1 cellular context compared by ENCODE assay signal in the genomic region with DNA sequence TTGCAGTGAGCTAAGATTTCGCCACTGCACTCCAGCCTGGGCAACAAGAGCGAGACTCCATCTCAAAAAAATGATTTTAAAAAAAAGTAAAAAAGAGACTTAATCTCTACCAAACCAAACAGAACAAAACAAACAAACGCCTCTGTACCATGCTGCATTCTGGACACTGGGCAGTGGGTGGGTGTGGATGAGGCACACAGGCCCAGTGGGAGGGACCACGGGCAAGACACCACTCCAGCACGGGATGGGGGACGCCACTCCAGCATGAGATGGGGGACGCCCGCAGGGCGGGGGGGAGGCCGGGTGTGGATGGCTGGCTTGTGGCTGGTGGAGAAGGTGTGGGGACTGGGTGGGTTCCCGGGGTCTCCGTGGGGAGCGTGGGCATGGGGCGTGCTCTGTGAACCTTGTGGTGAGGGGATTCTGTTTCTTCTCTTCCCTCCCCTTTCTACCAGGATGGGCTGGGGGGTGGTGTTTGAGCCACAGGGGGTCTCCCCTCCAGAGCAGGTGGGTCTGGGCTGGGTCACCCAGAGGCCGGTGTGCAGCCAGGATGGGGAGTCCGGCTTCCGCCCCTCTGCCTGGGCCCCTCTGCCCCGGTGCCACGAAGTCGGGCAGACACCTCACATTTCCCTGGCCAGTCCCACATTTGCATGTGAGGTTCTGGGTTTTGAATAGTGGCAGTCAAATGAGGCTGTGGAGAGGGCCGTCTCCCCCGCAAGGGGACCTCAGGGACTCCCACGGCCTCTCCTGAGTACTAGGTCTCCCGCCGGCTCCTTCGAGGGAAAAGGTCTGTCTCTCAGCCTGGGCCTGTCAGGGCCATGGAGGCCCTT.
A peak's percentile ranks its signal among the peaks of the same experiment; 100 is the strongest.
TF ChIP-seq lines count a peak whose summit lies in the region.

No MANE protein-coding gene starts in this region.

TF ChIP-seq in GM12878, 131 proteins besides CTCF, POLR2A, EP300 and RAD21:
- TF ChIP-seq ZZZ3 (IDR thresholded peaks at IDR 0.05; ENCODE audit: control insufficient read depth, insufficient read length, low read depth) (no peak), EGR1 (IDR thresholded peaks at IDR 0.05; ENCODE audit: borderline replicate concordance in 1 of 2, low read depth in 2 of 2, low read length in 2 of 2) (peak in 1 of 2 experiments; percentile 55; a peak in 1 of 3 replicates), RUNX3 (IDR thresholded peaks at IDR 0.05; ENCODE audit: low read length) (peak; percentile 26; the same call in 1 of the 2 replicates), POU2F2 (IDR thresholded peaks at IDR 0.05; ENCODE audit: borderline replicate concordance, low read depth, low read length) (peak; percentile 82; the same call in 2 of the 3 replicates), SP1 (IDR thresholded peaks at IDR 0.05; ENCODE audit: low read depth, low read length) (peak; percentile 27), FOXM1 (IDR thresholded peaks at IDR 0.05; ENCODE audit: low read depth, low read length) (no peak), HDAC2 (IDR thresholded peaks at IDR 0.05) (no peak), CREM (IDR thresholded peaks at IDR 0.05; ENCODE audit: low read depth) (no peak), MEF2B (IDR thresholded peaks at IDR 0.05; ENCODE audit: partially characterized antibody, poor library complexity, severe bottlenecking) (peak; percentile 62), CEBPB (IDR thresholded peaks at IDR 0.05; ENCODE audit: borderline replicate concordance in 1 of 2, low read depth in 2 of 2, low read length in 2 of 2) (no peak), SREBF1 (IDR thresholded peaks at IDR 0.05; ENCODE audit: low read length) (no peak), CHD2 (IDR thresholded peaks at IDR 0.05; ENCODE audit: borderline replicate concordance, low read depth, low read length) (no peak), PAX5 (IDR thresholded peaks at IDR 0.05; ENCODE audit: borderline replicate concordance, low read depth, low read length) (no peak), RB1 (IDR thresholded peaks at IDR 0.05; ENCODE audit: borderline replicate concordance) (no peak), GABPA (IDR thresholded peaks at IDR 0.05; ENCODE audit: low read depth) (no peak), RELA (IDR thresholded peaks at IDR 0.05; ENCODE audit: borderline replicate concordance, partially characterized antibody) (no peak), HDGF (IDR thresholded peaks at IDR 0.05) (no peak), BMI1 (IDR thresholded peaks at IDR 0.05; ENCODE audit: borderline replicate concordance) (no peak), TAF1 (IDR thresholded peaks at IDR 0.05; ENCODE audit: borderline replicate concordance, low read depth, low read length) (no peak), NFIC (IDR thresholded peaks at IDR 0.05; ENCODE audit: low read depth, low read length) (no peak), CHD1 (IDR thresholded peaks at IDR 0.05; ENCODE audit: low read depth, low read length) (no peak), MTA3 (IDR thresholded peaks at IDR 0.05; ENCODE audit: borderline replicate concordance, low read length) (0 out of 2 replicates have a peak, but pooled peaks have one; percentile 37)
- TF ChIP-seq, protein P1, sequence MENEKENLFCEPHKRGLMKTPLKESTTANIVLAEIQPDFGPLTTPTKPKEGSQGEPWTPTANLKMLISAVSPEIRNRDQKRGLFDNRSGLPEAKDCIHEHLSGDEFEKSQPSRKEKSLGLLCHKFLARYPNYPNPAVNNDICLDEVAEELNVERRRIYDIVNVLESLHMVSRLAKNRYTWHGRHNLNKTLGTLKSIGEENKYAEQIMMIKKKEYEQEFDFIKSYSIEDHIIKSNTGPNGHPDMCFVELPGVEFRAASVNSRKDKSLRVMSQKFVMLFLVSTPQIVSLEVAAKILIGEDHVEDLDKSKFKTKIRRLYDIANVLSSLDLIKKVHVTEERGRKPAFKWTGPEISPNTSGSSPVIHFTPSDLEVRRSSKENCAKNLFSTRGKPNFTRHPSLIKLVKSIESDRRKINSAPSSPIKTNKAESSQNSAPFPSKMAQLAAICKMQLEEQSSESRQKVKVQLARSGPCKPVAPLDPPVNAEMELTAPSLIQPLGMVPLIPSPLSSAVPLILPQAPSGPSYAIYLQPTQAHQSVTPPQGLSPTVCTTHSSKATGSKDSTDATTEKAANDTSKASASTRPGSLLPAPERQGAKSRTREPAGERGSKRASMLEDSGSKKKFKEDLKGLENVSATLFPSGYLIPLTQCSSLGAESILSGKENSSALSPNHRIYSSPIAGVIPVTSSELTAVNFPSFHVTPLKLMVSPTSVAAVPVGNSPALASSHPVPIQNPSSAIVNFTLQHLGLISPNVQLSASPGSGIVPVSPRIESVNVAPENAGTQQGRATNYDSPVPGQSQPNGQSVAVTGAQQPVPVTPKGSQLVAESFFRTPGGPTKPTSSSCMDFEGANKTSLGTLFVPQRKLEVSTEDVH (IDR thresholded peaks at IDR 0.05; ENCODE audit: low read depth, partially characterized antibody) = no peak
- TF ChIP-seq, protein P2, sequence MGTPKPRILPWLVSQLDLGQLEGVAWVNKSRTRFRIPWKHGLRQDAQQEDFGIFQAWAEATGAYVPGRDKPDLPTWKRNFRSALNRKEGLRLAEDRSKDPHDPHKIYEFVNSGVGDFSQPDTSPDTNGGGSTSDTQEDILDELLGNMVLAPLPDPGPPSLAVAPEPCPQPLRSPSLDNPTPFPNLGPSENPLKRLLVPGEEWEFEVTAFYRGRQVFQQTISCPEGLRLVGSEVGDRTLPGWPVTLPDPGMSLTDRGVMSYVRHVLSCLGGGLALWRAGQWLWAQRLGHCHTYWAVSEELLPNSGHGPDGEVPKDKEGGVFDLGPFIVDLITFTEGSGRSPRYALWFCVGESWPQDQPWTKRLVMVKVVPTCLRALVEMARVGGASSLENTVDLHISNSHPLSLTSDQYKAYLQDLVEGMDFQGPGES (IDR thresholded peaks at IDR 0.05) = no peak
- TF ChIP-seq, protein P3, sequence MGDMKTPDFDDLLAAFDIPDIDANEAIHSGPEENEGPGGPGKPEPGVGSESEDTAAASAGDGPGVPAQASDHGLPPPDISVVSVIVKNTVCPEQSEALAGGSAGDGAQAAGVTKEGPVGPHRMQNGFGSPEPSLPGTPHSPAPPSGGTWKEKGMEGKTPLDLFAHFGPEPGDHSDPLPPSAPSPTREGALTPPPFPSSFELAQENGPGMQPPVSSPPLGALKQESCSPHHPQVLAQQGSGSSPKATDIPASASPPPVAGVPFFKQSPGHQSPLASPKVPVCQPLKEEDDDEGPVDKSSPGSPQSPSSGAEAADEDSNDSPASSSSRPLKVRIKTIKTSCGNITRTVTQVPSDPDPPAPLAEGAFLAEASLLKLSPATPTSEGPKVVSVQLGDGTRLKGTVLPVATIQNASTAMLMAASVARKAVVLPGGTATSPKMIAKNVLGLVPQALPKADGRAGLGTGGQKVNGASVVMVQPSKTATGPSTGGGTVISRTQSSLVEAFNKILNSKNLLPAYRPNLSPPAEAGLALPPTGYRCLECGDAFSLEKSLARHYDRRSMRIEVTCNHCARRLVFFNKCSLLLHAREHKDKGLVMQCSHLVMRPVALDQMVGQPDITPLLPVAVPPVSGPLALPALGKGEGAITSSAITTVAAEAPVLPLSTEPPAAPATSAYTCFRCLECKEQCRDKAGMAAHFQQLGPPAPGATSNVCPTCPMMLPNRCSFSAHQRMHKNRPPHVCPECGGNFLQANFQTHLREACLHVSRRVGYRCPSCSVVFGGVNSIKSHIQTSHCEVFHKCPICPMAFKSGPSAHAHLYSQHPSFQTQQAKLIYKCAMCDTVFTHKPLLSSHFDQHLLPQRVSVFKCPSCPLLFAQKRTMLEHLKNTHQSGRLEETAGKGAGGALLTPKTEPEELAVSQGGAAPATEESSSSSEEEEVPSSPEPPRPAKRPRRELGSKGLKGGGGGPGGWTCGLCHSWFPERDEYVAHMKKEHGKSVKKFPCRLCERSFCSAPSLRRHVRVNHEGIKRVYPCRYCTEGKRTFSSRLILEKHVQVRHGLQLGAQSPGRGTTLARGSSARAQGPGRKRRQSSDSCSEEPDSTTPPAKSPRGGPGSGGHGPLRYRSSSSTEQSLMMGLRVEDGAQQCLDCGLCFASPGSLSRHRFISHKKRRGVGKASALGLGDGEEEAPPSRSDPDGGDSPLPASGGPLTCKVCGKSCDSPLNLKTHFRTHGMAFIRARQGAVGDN (IDR thresholded peaks at IDR 0.05) = no peak
- TF ChIP-seq, protein P4, sequence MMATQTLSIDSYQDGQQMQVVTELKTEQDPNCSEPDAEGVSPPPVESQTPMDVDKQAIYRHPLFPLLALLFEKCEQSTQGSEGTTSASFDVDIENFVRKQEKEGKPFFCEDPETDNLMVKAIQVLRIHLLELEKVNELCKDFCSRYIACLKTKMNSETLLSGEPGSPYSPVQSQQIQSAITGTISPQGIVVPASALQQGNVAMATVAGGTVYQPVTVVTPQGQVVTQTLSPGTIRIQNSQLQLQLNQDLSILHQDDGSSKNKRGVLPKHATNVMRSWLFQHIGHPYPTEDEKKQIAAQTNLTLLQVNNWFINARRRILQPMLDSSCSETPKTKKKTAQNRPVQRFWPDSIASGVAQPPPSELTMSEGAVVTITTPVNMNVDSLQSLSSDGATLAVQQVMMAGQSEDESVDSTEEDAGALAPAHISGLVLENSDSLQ (IDR thresholded peaks at IDR 0.05) = no peak
